ENCODE assay signal across 14 cellular contexts in genomic region chr6:158801655-158802294, GRCh38. TPM values are rescaled to one million over a fixed set of nuclear protein-coding genes. Genes with fewer than 3 reads are reported as not detected.
DNase-seq lines count a peak whose midpoint lies in the region; ATAC-seq, FAIRE-seq and TF ChIP-seq lines count a peak whose summit lies in the region.
"Had no signal": no experiment of that assay in that cellular context is flagged by ENCODE, and none has a peak within 500 bp of the region (broad histone marks: within the 10 kb centered on the region; RNA-seq: fewer than 3 reads in every experiment).

No MANE protein-coding gene starts in this region.

- H3K9me3 ChIP-seq in CD4-positive, alpha-beta memory T cell (ENCODE audit: control insufficient read depth in 1 of 2, low read length in 2 of 2) = no peaks in the 10 kb centered on the region
- no peaks in the 10 kb centered on the region for H3K9me3 ChIP-seq in pancreas
- H3K9me3 ChIP-seq: sigmoid colon had no signal

- POLR2A ChIA-PET in CD4-positive, alpha-beta memory T cell (lab: Charles Lee; ENCODE audit: partially characterized antibody) = interaction anchor here (1.1 to 10.6 kb wide), 6 partner anchors 12 to 68 kb away, joined by 3 to 119 read pairs (median 4); partner anchors contain the start of gene EZR

- peaks cover 71 to 98% (median 84%) of the 10 kb centered on the region in 4 donors for H3K4me1 Mint-ChIP-seq in CD4-positive, alpha-beta memory T cell

- ATAC-seq in foreskin keratinocyte = peak; percentile 4
- peak; percentile 28 to 68 (median 52) for ATAC-seq in pancreas
- no peak for ATAC-seq in HG03565 (IDR thresholded peaks at IDR 0.05; ENCODE audit: unreplicated experiment)
- no peak for ATAC-seq in HG02798 (IDR thresholded peaks at IDR 0.05; ENCODE audit: poor library complexity, unreplicated experiment)
- ATAC-seq: esophagus mucosa had no signal

- 32 to 41% methylated on average over 7 of the region's 7 CpGs for WGBS in pancreas, 2 donors

- intact Hi-C loops in CD4-positive, alpha-beta memory T cell (cut with micrococcal nuclease) = no loop called here
- intact Hi-C loops in pancreas (cut with DNase I) = no loop called here

- DNase-seq in CD4-positive, alpha-beta memory T cell = no peak
- DNase-seq in NCI-H1694 treated with DMSO at 0.1 percent for 48 hours (lab: John Stamatoyannopoulos, UW) (peak; percentile 29), foreskin keratinocyte (no peak), pancreas (peak in 5 of 6 donors; percentile 58 to 82 (median 79)), H7 (no peak), NOMO-1 treated with DMSO at 0.1 percent for 48 hours (lab: John Stamatoyannopoulos, UW; ENCODE audit: unreplicated experiment) (no peak)
- DNase-seq: anterior cingulate cortex, NCI-H226, sigmoid colon had no signal

- H3K36me3 ChIP-seq in CD4-positive, alpha-beta memory T cell (ENCODE audit: insufficient read depth, low read length) = no peaks in the 10 kb centered on the region
- H3K36me3 ChIP-seq in pancreas = no peaks in the 10 kb centered on the region
- H3K36me3 ChIP-seq in H7 (replicated peaks; ENCODE audit: control insufficient read depth, insufficient read depth, low read length) = peaks cover 1% of the 10 kb centered on the region; the same call in 1 of the 2 replicates
- H3K36me3 ChIP-seq: sigmoid colon had no signal

- FAIRE-seq in pancreas (lab: Jason Lieb, UNC) = no peak
- FAIRE-seq: D721Med, islet of Langerhans had no signal

- peaks cover 24 to 45% of the 10 kb centered on the region in 2 donors for H3K36me3 Mint-ChIP-seq in CD4-positive, alpha-beta memory T cell

- H3K27ac ChIP-seq in CD4-positive, alpha-beta memory T cell (ENCODE audit: low read depth, low read length) = no peak overlapping the region
- H3K27ac ChIP-seq in foreskin keratinocyte (no peak overlapping the region), pancreas (peak overlapping the region; percentile 51 to 90 (median 82))
- H3K27ac ChIP-seq: sigmoid colon had no signal

- TF ChIP-seq CTCF in foreskin keratinocyte (conservative IDR thresholded peaks at IDR 0.05) (no peak), pancreas (IDR thresholded peaks at IDR 0.05) (no peak)

- peaks cover 98% of the 10 kb centered on the region for H3K4me1 ChIP-seq in CD4-positive, alpha-beta memory T cell (ENCODE audit: insufficient read depth, low read length)
- H3K4me1 ChIP-seq in foreskin keratinocyte = peaks cover 50% of the 10 kb centered on the region
- peaks cover 69 to 76% (median 72%) of the 10 kb centered on the region in 3 donors for H3K4me1 ChIP-seq in pancreas

- peak overlapping the region; percentile 29 to 96 (median 82) for H3K27ac Mint-ChIP-seq in CD4-positive, alpha-beta memory T cell

- H3K27me3 ChIP-seq in CD4-positive, alpha-beta memory T cell (ENCODE audit: insufficient read depth, low read length) = no peaks in the 10 kb centered on the region
- H3K27me3 ChIP-seq in foreskin keratinocyte (no peaks in the 10 kb centered on the region), pancreas (no peaks in the 10 kb centered on the region), H7 (ENCODE audit: control insufficient read depth, insufficient read depth, low read length) (no peaks in the 10 kb centered on the region)
- H3K27me3 ChIP-seq: sigmoid colon had no signal

- no peaks in the 10 kb centered on the region for H3K27me3 Mint-ChIP-seq in CD4-positive, alpha-beta memory T cell

- H3K9me3 Mint-ChIP-seq in CD4-positive, alpha-beta memory T cell = peaks cover 0 to 4% (median 0%) of the 10 kb centered on the region in 8 donors

- CTCF ChIA-PET in CD4-positive, alpha-beta memory T cell (lab: Charles Lee; ENCODE audit: partially characterized antibody) = interaction anchor here (2.0 kb wide), 1 partner anchor 68 kb away, joined by 5 read pairs; no protein-coding TSS in a partner anchor

- peak overlapping the region in 5 of 8 donors; percentile 24 to 78 (median 62) for H3K4me3 Mint-ChIP-seq in CD4-positive, alpha-beta memory T cell

- H3K4me3 ChIP-seq in CD4-positive, alpha-beta memory T cell (ENCODE audit: low read length in 2 of 2) = no peak overlapping the region
- H3K4me3 ChIP-seq in pancreas (no peak overlapping the region), H7 (ENCODE audit: insufficient read depth, low read depth, low read length) (no peak overlapping the region)
- H3K4me3 ChIP-seq: sigmoid colon had no signal

RNA-seq across cellular contexts. Expression of gene EZR, which starts 17.4 kb away (rescaled TPM):
- 100 to 1,000 TPM; 264 to 277 TPM for total RNA-seq in CD4-positive, alpha-beta memory T cell
- 100 to 1,000 TPM; 260 to 268 TPM for polyA plus RNA-seq in CD4-positive, alpha-beta memory T cell
- total RNA-seq in foreskin keratinocyte (169 and 218 TPM in 2 replicates), pancreas (100 to 1,000 TPM in 3 of 6 donors, 10 to 100 TPM in 3; 68.1 to 109 (median 94.8) TPM)
- polyA plus RNA-seq in foreskin keratinocyte (100 and 126 TPM in 2 replicates), pancreas (10 to 100 TPM; 70.6 to 91.6 TPM)
- 203 and 216 TPM in 2 replicates for total RNA-seq in H7 (2014; rRNA removed; shearing (Covaris generic))

Comparison
In these comparisons a context has a peak if more than half of its experiments do, and no peak if none do; other contexts are left out.
1. DNase-seq: peak in NCI-H1694 treated with DMSO at 0.1 percent for 48 hours (single experiment) and pancreas (5 of 6); none in CD4-positive, alpha-beta memory T cell (0 of 5), foreskin keratinocyte (0 of 2), H7 (single experiment) and NOMO-1 treated with DMSO at 0.1 percent for 48 hours (single experiment).
2. H3K27ac ChIP-seq: peak in pancreas (4 of 4); none in CD4-positive, alpha-beta memory T cell (single experiment) and foreskin keratinocyte (single experiment).
3. ATAC-seq: peak in foreskin keratinocyte (single experiment) and pancreas (4 of 4); none in HG03565 (single experiment) and HG02798 (single experiment).